In genomic region chr2:149661844-149662243, GRCh38 we compare ENCODE assay signal across 2 cellular contexts.
TF ChIP-seq lines count a peak whose summit lies in the region.

No MANE protein-coding gene starts in this region.

TF ChIP-seq in IMR-90, 13 proteins besides CTCF, POLR2A, EP300 and RAD21 (continued from another document):
- TF ChIP-seq ELK1 (IDR thresholded peaks at IDR 0.05; ENCODE audit: borderline replicate concordance, low read depth, low read length) (no peak), CHD1 (IDR thresholded peaks at IDR 0.05; ENCODE audit: low read depth, low read length) (no peak), MAZ (IDR thresholded peaks at IDR 0.05; ENCODE audit: borderline replicate concordance, low read depth, low read length) (no peak), FOS (IDR thresholded peaks at IDR 0.05; ENCODE audit: low read depth, low read length) (no peak), RCOR1 (IDR thresholded peaks at IDR 0.05; ENCODE audit: insufficient replicate concordance, low read length) (no peak), SMC3 (IDR thresholded peaks at IDR 0.05; ENCODE audit: low read depth, low read length) (no peak), RFX5 (IDR thresholded peaks at IDR 0.05; ENCODE audit: low read depth, low read length) (no peak), BHLHE40 (IDR thresholded peaks at IDR 0.05; ENCODE audit: low read depth, low read length) (no peak)

TF ChIP-seq in WTC11, 78 proteins besides CTCF, POLR2A, EP300 and RAD21 (continued from another document):
- TF ChIP-seq ATF6 (CRISPR knock-in tag; IDR thresholded peaks at IDR 0.05) (no peak), GRHL2 (CRISPR knock-in tag; IDR thresholded peaks at IDR 0.05; ENCODE audit: insufficient replicate concordance, severe bottlenecking) (no peak), IRF1 (CRISPR knock-in tag; IDR thresholded peaks at IDR 0.05) (no peak), PREB (CRISPR knock-in tag; IDR thresholded peaks at IDR 0.05; ENCODE audit: borderline replicate concordance) (no peak), MAX (CRISPR knock-in tag; IDR thresholded peaks at IDR 0.05) (no peak)
TF ChIP-seq in WTC11: peak in this region for 0.
